In the genomic region with DNA sequence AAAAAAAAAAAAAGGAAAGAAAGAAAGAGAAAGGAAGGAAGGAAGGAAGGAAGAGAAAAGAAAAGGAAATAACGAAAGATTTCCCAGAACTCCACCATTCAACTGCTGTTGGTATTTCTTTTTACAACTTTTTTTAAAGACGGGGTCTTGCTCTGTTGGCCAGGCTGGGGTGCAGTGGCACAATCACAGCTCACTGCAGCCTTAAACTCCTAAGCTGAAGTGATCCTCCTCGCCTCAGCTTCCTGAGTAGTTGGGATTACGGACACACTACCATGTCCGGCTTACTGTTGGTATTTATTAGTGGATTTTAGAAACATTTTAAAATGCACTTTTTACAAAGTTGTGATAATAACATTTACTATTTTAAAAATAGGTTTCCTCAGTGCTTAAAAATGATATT, we compare ENCODE assay signal across 16 cellular contexts. TPM values are rescaled to one million over a fixed set of nuclear protein-coding genes. Genes with fewer than 3 reads are reported as not detected.
A peak's percentile ranks its signal among the peaks of the same experiment; 100 is the strongest.
DNase-seq lines count a peak whose midpoint lies in the region; ATAC-seq lines count a peak whose summit lies in the region.
"Had no signal": no experiment of that assay in that cellular context is flagged by ENCODE, and none has a peak within 500 bp of the region (broad histone marks: within the 10 kb centered on the region; RNA-seq: fewer than 3 reads in every experiment).

No MANE protein-coding gene starts in this region.

- H3K4me1 ChIP-seq in BLaER1 treated with 17β-estradiol and CSF1 and Interleukin-3, amounts not matched to agents 10 nM and 100 nM = peaks cover 62 to 100% (median 96%) of the 10 kb centered on the region in 10 experiments

- no peaks in the 10 kb centered on the region for H3K27me3 Mint-ChIP-seq in T-helper 17 cell
- no peaks in the 10 kb centered on the region for H3K27me3 Mint-ChIP-seq in naive B cell
- no peaks in the 10 kb centered on the region for H3K27me3 Mint-ChIP-seq in stimulated activated memory B cell treated with anti-CD40 and anti-IgM and Interleukin-4, amounts not matched to agents 10 μg/mL and 1 μg/mL and 100 μg/mL, for 72 hours
- H3K27me3 Mint-ChIP-seq in activated T-helper 1 cell treated with anti-CD3 and anti-CD28 coated beads, Interleukin-12 subunit alpha, Interleukin-12 subunit beta, Interleukin-2, Interleukin-4 antibody, amounts not matched to agents 30 ng/mL and 10 ng/mL and 1 ng/mL, durations not matched to agents 14 hours and 24 hours and 36 hours (ENCODE audit: insufficient read depth) = no peaks in the 10 kb centered on the region
- H3K27me3 Mint-ChIP-seq: CD4-positive, CD25-positive, alpha-beta regulatory T cell; CD8-positive, alpha-beta memory T cell had no signal

- DNase-seq in T-helper 17 cell (no peak), naive B cell (no peak), amygdala (lab: John Stamatoyannopoulos, UW) (no peak)
- no peak for DNase-seq in activated T-helper 1 cell treated with anti-CD3 and anti-CD28 coated beads, Interleukin-12 subunit alpha, Interleukin-12 subunit beta, Interleukin-2, Interleukin-4 antibody, amounts not matched to agents 30 ng/mL and 10 ng/mL and 1 ng/mL, durations not matched to agents 14 hours and 24 hours and 36 hours (ENCODE audit: low spot score)
- DNase-seq: CD4-positive, CD25-positive, alpha-beta regulatory T cell; CD8-positive, alpha-beta memory T cell; COR-L47; H9; KG1 had no signal

- H3K27ac ChIP-seq in BLaER1 treated with 17β-estradiol and CSF1 and Interleukin-3, amounts not matched to agents 10 nM and 100 nM = peak overlapping the region; percentile 76 to 100 (median 100); a peak in 21 of 22 replicates
- H3K27ac ChIP-seq: 22Rv1, BLaER1 had no signal

- ATAC-seq in T-helper 17 cell (no peak), naive B cell (ENCODE audit: low read depth in 2 of 2) (no peak), HG03280 (IDR thresholded peaks at IDR 0.05; ENCODE audit: unreplicated experiment) (no peak), HG02870 (IDR thresholded peaks at IDR 0.05; ENCODE audit: unreplicated experiment) (no peak)
- ATAC-seq in stimulated activated memory B cell treated with anti-CD40 and anti-IgM and Interleukin-4, amounts not matched to agents 10 μg/mL and 1 μg/mL and 100 μg/mL, for 72 hours = no peak
- ATAC-seq: HepG2 had no signal

- peaks cover 0 to 3% (median 0%) of the 10 kb centered on the region in 7 donors for H3K9me3 Mint-ChIP-seq in naive B cell
- H3K9me3 Mint-ChIP-seq in stimulated activated memory B cell treated with anti-CD40 and anti-IgM and Interleukin-4, amounts not matched to agents 10 μg/mL and 1 μg/mL and 100 μg/mL, for 72 hours = no peaks in the 10 kb centered on the region
- H3K9me3 Mint-ChIP-seq in activated T-helper 1 cell treated with anti-CD3 and anti-CD28 coated beads, Interleukin-12 subunit alpha, Interleukin-12 subunit beta, Interleukin-2, Interleukin-4 antibody, amounts not matched to agents 30 ng/mL and 10 ng/mL and 1 ng/mL, durations not matched to agents 14 hours and 24 hours and 36 hours = no peaks in the 10 kb centered on the region
- H3K9me3 Mint-ChIP-seq: CD8-positive, alpha-beta memory T cell; H9 had no signal

- peak overlapping the region in 10 of 11 experiments; percentile 3 to 96 (median 86); a peak in 18 of 22 replicates for H3K4me2 ChIP-seq in BLaER1 treated with 17β-estradiol and CSF1 and Interleukin-3, amounts not matched to agents 10 nM and 100 nM

- H3K9ac ChIP-seq in BLaER1 treated with 17β-estradiol and CSF1 and Interleukin-3, amounts not matched to agents 10 nM and 100 nM = peak overlapping the region in 6 of 11 experiments; percentile 86 to 100 (median 94); a peak in 11 of 22 replicates
- H3K9ac ChIP-seq: BLaER1 had no signal

- H3K4me3 ChIP-seq in BLaER1 treated with 17β-estradiol and CSF1 and Interleukin-3, amounts not matched to agents 10 nM and 100 nM = no peak overlapping the region
- H3K4me3 ChIP-seq: BLaER1 had no signal

- no peak overlapping the region for H3K4me3 Mint-ChIP-seq in T-helper 17 cell
- H3K4me3 Mint-ChIP-seq in naive B cell = peak overlapping the region in 2 of 8 donors; percentile 12 to 39
- H3K4me3 Mint-ChIP-seq in stimulated activated memory B cell treated with anti-CD40 and anti-IgM and Interleukin-4, amounts not matched to agents 10 μg/mL and 1 μg/mL and 100 μg/mL, for 72 hours = no peak overlapping the region
- H3K4me3 Mint-ChIP-seq in activated T-helper 1 cell treated with anti-CD3 and anti-CD28 coated beads, Interleukin-12 subunit alpha, Interleukin-12 subunit beta, Interleukin-2, Interleukin-4 antibody, amounts not matched to agents 30 ng/mL and 10 ng/mL and 1 ng/mL, durations not matched to agents 14 hours and 24 hours and 36 hours = no peak overlapping the region
- H3K4me3 Mint-ChIP-seq: CD8-positive, alpha-beta memory T cell; H9 had no signal

- H3K9me3 ChIP-seq in BLaER1 treated with 17β-estradiol and CSF1 and Interleukin-3, amounts not matched to agents 10 nM and 100 nM (replicated peaks in 1 of 11) = no peaks in the 10 kb centered on the region; a peak in 2 of 22 replicates
- H3K9me3 ChIP-seq in T-helper 17 cell (ENCODE audit: control insufficient read depth, low read length, poor library complexity, severe bottlenecking) = no peaks in the 10 kb centered on the region
- H3K9me3 ChIP-seq: BLaER1 had no signal

- H3K27me3 ChIP-seq in BLaER1 treated with 17β-estradiol and CSF1 and Interleukin-3, amounts not matched to agents 10 nM and 100 nM = no peaks in the 10 kb centered on the region
- H3K27me3 ChIP-seq: BLaER1 had no signal

- H3K36me3 ChIP-seq in BLaER1 treated with 17β-estradiol and CSF1 and Interleukin-3, amounts not matched to agents 10 nM and 100 nM = 0 out of 22 replicates have a peak, but pooled peaks cover 0 to 7% (median 0%) of the 10 kb centered on the region in 11 experiments
- H3K36me3 ChIP-seq: BLaER1 had no signal

- H3K27ac Mint-ChIP-seq in T-helper 17 cell (peak overlapping the region; percentile 43), naive B cell (peak overlapping the region in 4 of 6 donors; percentile 42 to 98 (median 68))
- H3K27ac Mint-ChIP-seq in stimulated activated memory B cell treated with anti-CD40 and anti-IgM and Interleukin-4, amounts not matched to agents 10 μg/mL and 1 μg/mL and 100 μg/mL, for 72 hours = peak overlapping the region; percentile 21
- H3K27ac Mint-ChIP-seq in activated T-helper 1 cell treated with anti-CD3 and anti-CD28 coated beads, Interleukin-12 subunit alpha, Interleukin-12 subunit beta, Interleukin-2, Interleukin-4 antibody, amounts not matched to agents 30 ng/mL and 10 ng/mL and 1 ng/mL, durations not matched to agents 14 hours and 24 hours and 36 hours = no peak overlapping the region
- H3K27ac Mint-ChIP-seq: H9 had no signal

- no peaks in the 10 kb centered on the region for H4K20me1 ChIP-seq in BLaER1 treated with 17β-estradiol and CSF1 and Interleukin-3, amounts not matched to agents 10 nM and 100 nM
- H4K20me1 ChIP-seq: BLaER1 had no signal

- intact Hi-C loops in activated T-helper 1 cell treated with anti-CD3 and anti-CD28 coated beads, Interleukin-12 subunit alpha, Interleukin-12 subunit beta, Interleukin-2, Interleukin-4 antibody, amounts not matched to agents 30 ng/mL and 10 ng/mL and 1 ng/mL, durations not matched to agents 14 hours and 24 hours and 36 hours (cut with micrococcal nuclease) = no loop called here

- peaks cover 26% of the 10 kb centered on the region for H3K4me1 Mint-ChIP-seq in T-helper 17 cell
- H3K4me1 Mint-ChIP-seq in naive B cell = peaks cover 32 to 65% (median 45%) of the 10 kb centered on the region in 3 donors
- peaks cover 60% of the 10 kb centered on the region for H3K4me1 Mint-ChIP-seq in stimulated activated memory B cell treated with anti-CD40 and anti-IgM and Interleukin-4, amounts not matched to agents 10 μg/mL and 1 μg/mL and 100 μg/mL, for 72 hours
- H3K4me1 Mint-ChIP-seq in activated T-helper 1 cell treated with anti-CD3 and anti-CD28 coated beads, Interleukin-12 subunit alpha, Interleukin-12 subunit beta, Interleukin-2, Interleukin-4 antibody, amounts not matched to agents 30 ng/mL and 10 ng/mL and 1 ng/mL, durations not matched to agents 14 hours and 24 hours and 36 hours (ENCODE audit: low read depth) = peaks cover 36% of the 10 kb centered on the region

- H3K36me3 Mint-ChIP-seq in T-helper 17 cell (ENCODE audit: low read depth) (peaks cover 5% of the 10 kb centered on the region), naive B cell (peaks cover 0 to 5% of the 10 kb centered on the region in 2 donors)
- H3K36me3 Mint-ChIP-seq in stimulated activated memory B cell treated with anti-CD40 and anti-IgM and Interleukin-4, amounts not matched to agents 10 μg/mL and 1 μg/mL and 100 μg/mL, for 72 hours = no peaks in the 10 kb centered on the region
- no peaks in the 10 kb centered on the region for H3K36me3 Mint-ChIP-seq in activated T-helper 1 cell treated with anti-CD3 and anti-CD28 coated beads, Interleukin-12 subunit alpha, Interleukin-12 subunit beta, Interleukin-2, Interleukin-4 antibody, amounts not matched to agents 30 ng/mL and 10 ng/mL and 1 ng/mL, durations not matched to agents 14 hours and 24 hours and 36 hours (ENCODE audit: low read depth)
- H3K36me3 Mint-ChIP-seq: CD4-positive, CD25-positive, alpha-beta regulatory T cell had no signal

RNA-seq across cellular contexts. Expression of a gene that starts 15.0 kb away (rescaled TPM):
- total RNA-seq in T-helper 17 cell = 100 to 1,000 TPM; 219 to 288 TPM
- polyA plus RNA-seq in naive B cell (ENCODE audit: low read depth in 6 of 6) = 10 to 100 TPM; 53.6 to 88.0 (median 58.7) TPM
- total RNA-seq in activated T-helper 1 cell treated with anti-CD3 and anti-CD28 coated beads, Interleukin-12 subunit alpha, Interleukin-12 subunit beta, Interleukin-2, Interleukin-4 antibody, amounts not matched to agents 30 ng/mL and 10 ng/mL and 1 ng/mL, durations not matched to agents 14 hours and 24 hours and 36 hours = 46.9 and 58.9 TPM in 2 replicates
